15 cellular contexts compared by ENCODE assay signal in the genomic region with DNA sequence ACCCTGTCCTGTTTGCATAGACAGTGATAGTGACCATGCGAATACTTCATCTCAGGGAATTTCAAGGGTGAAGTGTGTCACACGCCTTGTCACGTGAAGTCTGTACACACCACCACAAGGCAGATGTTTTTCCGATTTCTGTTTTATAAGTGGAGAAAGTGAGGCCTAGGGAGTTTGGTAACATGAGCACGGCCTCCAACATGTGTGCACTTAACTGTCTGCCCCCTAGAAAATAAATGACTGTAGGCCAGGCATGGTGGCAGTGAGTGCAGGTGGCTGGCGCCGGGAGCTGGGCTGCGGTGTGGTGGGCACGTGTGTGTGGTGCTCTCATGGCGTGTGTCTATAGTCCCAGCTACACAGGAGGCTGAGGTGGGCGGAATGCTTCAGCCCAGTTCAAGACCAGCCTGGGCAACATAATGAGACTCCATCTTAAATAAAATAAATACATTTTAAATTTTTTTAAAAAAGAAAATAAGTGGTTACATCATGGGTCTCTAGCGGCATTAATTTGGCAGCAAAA. TPM values are rescaled to one million over a fixed set of nuclear protein-coding genes. Genes with fewer than 3 reads are reported as not detected.
DNase-seq lines count a peak whose midpoint lies in the region; ATAC-seq and TF ChIP-seq lines count a peak whose summit lies in the region.
"Had no signal": no experiment of that assay in that cellular context is flagged by ENCODE, and none has a peak within 500 bp of the region (broad histone marks: within the 10 kb centered on the region; RNA-seq: fewer than 3 reads in every experiment).

No MANE protein-coding gene starts in this region.

- H3K4me3 Mint-ChIP-seq in activated CD8-positive, alpha-beta memory T cell treated with anti-CD3 and anti-CD28 coated beads, Interleukin-2, amount 10 ng/mL, durations not matched to agents 7 days and 5 days: no peak overlapping the region
- H3K4me3 Mint-ChIP-seq in glutamatergic neuron (ENCODE audit: unreplicated experiment) (no peak overlapping the region), type B pancreatic cell (no peak overlapping the region)
- H3K4me3 Mint-ChIP-seq: CD14-positive monocyte had no signal

- no peaks in the 10 kb centered on the region for H3K27me3 ChIP-seq in OCI-LY1 (ENCODE audit: insufficient read depth, low read length)
- H3K27me3 ChIP-seq: SJCRH30 had no signal

- ATAC-seq in activated CD8-positive, alpha-beta memory T cell treated with anti-CD3 and anti-CD28 coated beads, Interleukin-2, amount 10 ng/mL, durations not matched to agents 7 days and 5 days: no peak
- ATAC-seq: A549 had no signal

- no peaks in the 10 kb centered on the region for H3K36me3 ChIP-seq in OCI-LY1 (ENCODE audit: insufficient read depth, low read length)
- H3K36me3 ChIP-seq: SJCRH30 had no signal

- H3K9ac ChIP-seq in OCI-LY1 (ENCODE audit: low read length): no peak overlapping the region

- DNase-seq in activated CD8-positive, alpha-beta memory T cell treated with anti-CD3 and anti-CD28 coated beads, Interleukin-2, amount 10 ng/mL, durations not matched to agents 7 days and 5 days: peak; percentile 27
- DNase-seq in activated CD8-positive, alpha-beta memory T cell treated with anti-CD3 and anti-CD28 coated beads, Interleukin-2, amount 50 U/mL, for 48 hours: no peak
- DNase-seq in glutamatergic neuron: no peak
- peak; percentile 54 for DNase-seq in type B pancreatic cell (ENCODE audit: extremely low spot score, unreplicated experiment)
- DNase-seq in stimulated activated CD4-positive, alpha-beta T cell treated with anti-CD3 and anti-CD28 coated beads, Interleukin-15, amount 100 ng/mL, for 24 hours: no peak
- no peak for DNase-seq in HUDEP-2 (lab: John Stamatoyannopoulos, UW; ENCODE audit: unreplicated experiment in 76 of 76)
- DNase-seq: DMS153; NCI-H1417; NCI-H187 treated with DMSO at 0.1 percent for 48 hours; NK-92 treated with Interleukin-12 subunit alpha and Interleukin-12 subunit beta, amount 100 ng/mL, for 24 hours; SJCRH30 had no signal

- no peak overlapping the region for H3K27ac Mint-ChIP-seq in activated CD8-positive, alpha-beta memory T cell treated with anti-CD3 and anti-CD28 coated beads, Interleukin-2, amount 10 ng/mL, durations not matched to agents 7 days and 5 days
- H3K27ac Mint-ChIP-seq in glutamatergic neuron (ENCODE audit: unreplicated experiment): peak overlapping the region; percentile 99
- H3K27ac Mint-ChIP-seq in type B pancreatic cell: no peak overlapping the region

- H3F3A ChIP-seq in OCI-LY1 (ENCODE audit: insufficient read depth, low read length): peaks cover 6% of the 10 kb centered on the region; the same call in 1 of the 2 replicates

- CTCF ChIA-PET in activated CD8-positive, alpha-beta memory T cell treated with anti-CD3 and anti-CD28 coated beads, Interleukin-2, amount 10 ng/mL, durations not matched to agents 7 days and 5 days (lab: Charles Lee): interaction anchor here (0.9 to 4.7 kb wide), 3 partner anchors 9 to 160 kb away, joined by 3 to 33 read pairs (median 3); partner anchors contain the start of gene C15orf40

- H3K27ac ChIP-seq in OCI-LY1 (ENCODE audit: low read depth, low read length, poor library complexity, severe bottlenecking): peak overlapping the region; percentile 91
- H3K27ac ChIP-seq: A549, SJCRH30 had no signal

- H3K9me3 ChIP-seq in OCI-LY1 (ENCODE audit: low read length): no peaks in the 10 kb centered on the region
- H3K9me3 ChIP-seq: A549, SJCRH30 had no signal

- TF ChIP-seq CTCF in OCI-LY1 (IDR thresholded peaks at IDR 0.05; ENCODE audit: low read length) (no peak), glutamatergic neuron (IDR thresholded peaks at IDR 0.05; ENCODE audit: partially characterized antibody, unreplicated experiment) (no peak), type B pancreatic cell (conservative IDR thresholded peaks at IDR 0.05) (no peak)

- no peaks in the 10 kb centered on the region for H4K20me1 ChIP-seq in OCI-LY1 (ENCODE audit: insufficient read depth, low read length)

- peaks cover 8% of the 10 kb centered on the region for H3K27me3 Mint-ChIP-seq in activated CD8-positive, alpha-beta memory T cell treated with anti-CD3 and anti-CD28 coated beads, Interleukin-2, amount 10 ng/mL, durations not matched to agents 7 days and 5 days
- H3K27me3 Mint-ChIP-seq in glutamatergic neuron (ENCODE audit: unreplicated experiment): peaks cover 10% of the 10 kb centered on the region
- no peaks in the 10 kb centered on the region for H3K27me3 Mint-ChIP-seq in type B pancreatic cell

- no peak overlapping the region for H3K4me3 ChIP-seq in OCI-LY1 (ENCODE audit: low read depth, low read length, poor library complexity, severe bottlenecking)
- H3K4me3 ChIP-seq: A549, SJCRH30 had no signal

- no peaks in the 10 kb centered on the region for H3K79me2 ChIP-seq in OCI-LY1 (ENCODE audit: insufficient read depth, low read length)

- H3K9me2 ChIP-seq in OCI-LY1 (ENCODE audit: low read depth, low read length): no peaks in the 10 kb centered on the region

- H2AFZ ChIP-seq in OCI-LY1 (ENCODE audit: low read length): no peak overlapping the region

- no peaks in the 10 kb centered on the region for H3K36me3 Mint-ChIP-seq in activated CD8-positive, alpha-beta memory T cell treated with anti-CD3 and anti-CD28 coated beads, Interleukin-2, amount 10 ng/mL, durations not matched to agents 7 days and 5 days
- H3K36me3 Mint-ChIP-seq in glutamatergic neuron (ENCODE audit: unreplicated experiment): no peaks in the 10 kb centered on the region
- H3K36me3 Mint-ChIP-seq in type B pancreatic cell: no peaks in the 10 kb centered on the region
- H3K36me3 Mint-ChIP-seq: CD14-positive monocyte had no signal

- no peak overlapping the region for H3K4me2 ChIP-seq in OCI-LY1 (ENCODE audit: low read length)
- H3K4me2 ChIP-seq: A549 had no signal

- H3K4me1 ChIP-seq in OCI-LY1 (ENCODE audit: insufficient read depth, low read length, severe bottlenecking): peaks cover 79% of the 10 kb centered on the region
- H3K4me1 ChIP-seq: A549, SJCRH30 had no signal

- no peaks in the 10 kb centered on the region for H3K9me3 Mint-ChIP-seq in activated CD8-positive, alpha-beta memory T cell treated with anti-CD3 and anti-CD28 coated beads, Interleukin-2, amount 10 ng/mL, durations not matched to agents 7 days and 5 days (ENCODE audit: low read depth)
- peaks cover 15% of the 10 kb centered on the region for H3K9me3 Mint-ChIP-seq in glutamatergic neuron (ENCODE audit: unreplicated experiment)
- H3K9me3 Mint-ChIP-seq in type B pancreatic cell: no peaks in the 10 kb centered on the region
- H3K9me3 Mint-ChIP-seq: CD14-positive monocyte had no signal

- H3K4me1 Mint-ChIP-seq in activated CD8-positive, alpha-beta memory T cell treated with anti-CD3 and anti-CD28 coated beads, Interleukin-2, amount 10 ng/mL, durations not matched to agents 7 days and 5 days: peaks cover 7% of the 10 kb centered on the region
- H3K4me1 Mint-ChIP-seq in glutamatergic neuron (ENCODE audit: low read depth, unreplicated experiment) (peaks cover 25% of the 10 kb centered on the region), type B pancreatic cell (ENCODE audit: unreplicated experiment) (peaks cover 46% of the 10 kb centered on the region)

RNA-seq across cellular contexts. Expression of gene WHAMM, which starts 42.0 kb away (rescaled TPM):
- total RNA-seq in activated CD8-positive, alpha-beta memory T cell treated with anti-CD3 and anti-CD28 coated beads, Interleukin-2, amount 10 ng/mL, durations not matched to agents 7 days and 5 days: 10 to 100 TPM in 1 of 2 experiments, 1 to 10 TPM in 1; 9.1 to 11.0 TPM
- total RNA-seq in glutamatergic neuron (ENCODE audit: unreplicated experiment) (4.2 TPM), type B pancreatic cell (ENCODE audit: low replicate concordance) (9.0 and 10.9 TPM in 2 replicates)

RNA-seq across cellular contexts. Expression of gene FSD2, which starts 45.5 kb away (rescaled TPM):
- not detected for total RNA-seq in activated CD8-positive, alpha-beta memory T cell treated with anti-CD3 and anti-CD28 coated beads, Interleukin-2, amount 10 ng/mL, durations not matched to agents 7 days and 5 days
- total RNA-seq in glutamatergic neuron (ENCODE audit: unreplicated experiment) (not detected), type B pancreatic cell (ENCODE audit: low replicate concordance) (not detected in 2 replicates)
- total RNA-seq: H4 had no signal

Comparison
In these comparisons a context has a peak if more than half of its experiments do, and no peak if none do; other contexts are left out.
1. DNase-seq: peak in activated CD8-positive, alpha-beta memory T cell treated with anti-CD3 and anti-CD28 coated beads, Interleukin-2, amount 10 ng/mL, durations not matched to agents 7 days and 5 days (single experiment) and type B pancreatic cell (single experiment); none in activated CD8-positive, alpha-beta memory T cell treated with anti-CD3 and anti-CD28 coated beads, Interleukin-2, amount 50 U/mL, for 48 hours (single experiment), glutamatergic neuron (single experiment), stimulated activated CD4-positive, alpha-beta T cell treated with anti-CD3 and anti-CD28 coated beads, Interleukin-15, amount 100 ng/mL, for 24 hours (single experiment) and HUDEP-2 (0 of 76).